16 cellular contexts compared by ENCODE assay signal in genomic region chr18:27780061-27780740, GRCh38.
"Had no signal": no experiment of that assay in that cellular context is flagged by ENCODE, and none has a peak within 500 bp of the region (broad histone marks: within the 10 kb centered on the region; RNA-seq: fewer than 3 reads in every experiment).

No MANE protein-coding gene starts in this region.

- H3K36me3 ChIP-seq: thyroid gland had no signal

- H3K9me3 ChIP-seq: psoas muscle, thyroid gland had no signal

- H3K27me3 ChIP-seq: thyroid gland had no signal

- H3K27ac ChIP-seq: psoas muscle, thyroid gland had no signal

- ATAC-seq: activated CD8-positive, alpha-beta T cell treated with anti-CD3 and anti-CD28 coated beads, Interleukin-2, amount 10 ng/mL, durations not matched to agents 7 days and 5 days; left lobe of liver; psoas muscle; sciatic nerve had no signal

- H3K4me3 ChIP-seq: psoas muscle, thyroid gland had no signal

- H3K4me1 ChIP-seq: psoas muscle, thyroid gland had no signal

- DNase-seq: activated CD4-positive, alpha-beta T cell treated with anti-CD3 and anti-CD28 coated beads, Interleukin-2, amount 10 ng/mL, durations not matched to agents 24 days and 14 days; activated CD4-positive, CD25-positive, alpha-beta regulatory T cell; activated CD8-positive, alpha-beta memory T cell treated with anti-CD3 and anti-CD28 coated beads, Interleukin-2, amount 50 U/mL, for 4 hours; activated CD8-positive, alpha-beta T cell treated with anti-CD3 and anti-CD28 coated beads, Interleukin-2, amount 10 ng/mL, durations not matched to agents 7 days and 5 days; activated gamma-delta T cell treated with Interleukin-2 at 50 U/mL for 16 hours; activated naive CD8-positive, alpha-beta T cell treated with anti-CD3 and anti-CD28 coated beads for 36 hours; anterior cingulate cortex; endodermal cell; erythroblast; midbrain; psoas muscle; stimulated activated CD4-positive, alpha-beta T cell treated with anti-CD3 and anti-CD28 coated beads, Interleukin-12 subunit alpha, Interleukin-12 subunit beta, amount 100 ng/mL, for 4 hours; stimulated activated CD4-positive, alpha-beta T cell treated with anti-CD3 and anti-CD28 coated beads, Interleukin-2, amount 100 ng/mL, for 24 hours; thyroid gland had no signal
